In the genomic region with DNA sequence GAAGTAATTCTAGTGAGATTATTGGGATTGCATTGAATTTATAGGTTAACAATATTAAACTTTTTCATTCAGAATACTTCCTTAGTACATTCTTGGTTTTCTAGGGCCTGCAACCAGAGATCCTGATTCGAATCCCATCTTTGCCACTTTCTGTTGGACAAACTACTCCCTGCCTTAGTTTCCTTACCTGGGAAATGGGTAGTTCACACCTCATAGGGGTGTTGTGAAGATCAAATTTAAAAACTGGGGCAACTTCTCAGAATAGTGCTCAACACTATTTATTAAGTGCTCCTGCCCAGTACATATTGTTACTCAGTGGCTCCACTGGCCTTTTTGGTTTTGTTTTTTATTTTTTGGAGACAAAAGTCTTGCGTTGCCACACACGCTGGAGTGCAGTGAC, we compare ENCODE assay signal across 24 cellular contexts. TPM values are rescaled to one million over a fixed set of nuclear protein-coding genes. Genes with fewer than 3 reads are reported as not detected.
DNase-seq lines count a peak whose midpoint lies in the region; ATAC-seq, FAIRE-seq and TF ChIP-seq lines count a peak whose summit lies in the region.
"Had no signal": no experiment of that assay in that cellular context is flagged by ENCODE, and none has a peak within 500 bp of the region (broad histone marks: within the 10 kb centered on the region; RNA-seq: fewer than 3 reads in every experiment).

No MANE protein-coding gene starts in this region.

- no peaks in the 10 kb centered on the region for H3K9me3 Mint-ChIP-seq in activated naive CD8-positive, alpha-beta T cell treated with anti-CD3 and anti-CD28 coated beads for 36 hours
- no peaks in the 10 kb centered on the region for H3K9me3 Mint-ChIP-seq in activated naive CD8-positive, alpha-beta T cell treated with anti-CD3 and anti-CD28 coated beads, Interleukin-2, amount 50 U/mL, for 24 hours
- H3K9me3 Mint-ChIP-seq in T-cell (no peaks in the 10 kb centered on the region), Caco-2 (ENCODE audit: unreplicated experiment) (no peaks in the 10 kb centered on the region)
- H3K9me3 Mint-ChIP-seq: CD8-positive, alpha-beta memory T cell had no signal

- in situ Hi-C loops in K562 (cut with MboI), result no loop called here

- BruUV-seq in K562 (replicated peaks; lab: Mats Ljungman, UMichigan) (no TSS peak), Caco-2 (replicated peaks; lab: Mats Ljungman, UMichigan) (no TSS peak)

- H3K4me3 ChIP-seq in K562 (no peak overlapping the region), Caco-2 (ENCODE audit: low read depth, low read length) (no peak overlapping the region)
- H3K4me3 ChIP-seq: BLaER1 treated with 17β-estradiol and CSF1 and Interleukin-3, amounts not matched to agents 10 nM and 100 nM; Peyer's patch had no signal

- POLR2A ChIA-PET in T-cell (lab: Charles Lee) (interaction anchor here (0.6 to 1.2 kb wide), 5 partner anchors 11 to 518 kb away, joined by 3 to 5 read pairs (median 3); no protein-coding TSS in a partner anchor), K562 (lab: Yijun Ruan, JAX) (no interaction called here), Caco-2 (lab: Charles Lee) (no interaction called here)

- H3K27me3 Mint-ChIP-seq in activated naive CD8-positive, alpha-beta T cell treated with anti-CD3 and anti-CD28 coated beads for 36 hours, result no peaks in the 10 kb centered on the region
- no peaks in the 10 kb centered on the region for H3K27me3 Mint-ChIP-seq in activated naive CD8-positive, alpha-beta T cell treated with anti-CD3 and anti-CD28 coated beads, Interleukin-2, amount 50 U/mL, for 24 hours
- H3K27me3 Mint-ChIP-seq in T-cell (no peaks in the 10 kb centered on the region), Caco-2 (ENCODE audit: insufficient read depth, unreplicated experiment) (no peaks in the 10 kb centered on the region)
- H3K27me3 Mint-ChIP-seq: CD8-positive, alpha-beta memory T cell had no signal

- FAIRE-seq in K562 (lab: Jason Lieb, UNC), result no peak
- FAIRE-seq: GM18507, H54 had no signal

- TF ChIP-seq CTCF in K562 (IDR thresholded peaks at IDR 0.05 in 2 of 3, conservative IDR thresholded peaks at IDR 0.05 in 1 of 3; ENCODE audit: insufficient read depth in 2 of 3, low read depth in 1 of 3, low read length in 3 of 3) (no peak), Caco-2 (IDR thresholded peaks at IDR 0.05; ENCODE audit: insufficient read depth in 1 of 2, low read depth in 1 of 2, low read length in 1 of 2, severe bottlenecking in 1 of 2, unreplicated experiment in 1 of 2) (no peak)

- no peak for ATAC-seq in activated naive CD8-positive, alpha-beta T cell treated with anti-CD3 and anti-CD28 coated beads, Interleukin-2, amount 50 U/mL, for 24 hours
- ATAC-seq in T-cell (replicated peaks in 1 of 4), result no peak
- no peak for ATAC-seq in K562
- no peak for ATAC-seq in GM19455 (IDR thresholded peaks at IDR 0.05; ENCODE audit: unreplicated experiment)

- H3K9me3 ChIP-seq in K562 (replicated peaks; ENCODE audit: control insufficient read depth, insufficient read depth, low read depth, low read length) (no peaks in the 10 kb centered on the region), Caco-2 (no peaks in the 10 kb centered on the region)
- H3K9me3 ChIP-seq: BLaER1 treated with 17β-estradiol and CSF1 and Interleukin-3, amounts not matched to agents 10 nM and 100 nM; Peyer's patch had no signal

- H3K4me2 ChIP-seq in K562 (ENCODE audit: insufficient read depth, low read length), result no peak overlapping the region
- H3K4me2 ChIP-seq: BLaER1 treated with 17β-estradiol and CSF1 and Interleukin-3, amounts not matched to agents 10 nM and 100 nM had no signal

- H3K4me1 ChIP-seq in K562 (replicated peaks in 1 of 2; ENCODE audit: control insufficient read depth in 2 of 2, insufficient read depth in 2 of 2, low read length in 2 of 2), result no peaks in the 10 kb centered on the region
- no peaks in the 10 kb centered on the region for H3K4me1 ChIP-seq in Caco-2
- H3K4me1 ChIP-seq: BLaER1 treated with 17β-estradiol and CSF1 and Interleukin-3, amounts not matched to agents 10 nM and 100 nM; Peyer's patch had no signal

- H3K79me2 ChIP-seq in K562 (ENCODE audit: control insufficient read depth, insufficient read depth, low read length), result no peaks in the 10 kb centered on the region

- H3K27me3 ChIP-seq in K562 (ENCODE audit: control insufficient read depth in 2 of 2, insufficient read depth in 2 of 2, low read length in 2 of 2) (no peaks in the 10 kb centered on the region), Caco-2 (replicated peaks; ENCODE audit: control insufficient read depth, insufficient read depth, low read length) (no peaks in the 10 kb centered on the region)
- H3K27me3 ChIP-seq: BLaER1 treated with 17β-estradiol and CSF1 and Interleukin-3, amounts not matched to agents 10 nM and 100 nM; Peyer's patch had no signal

- TF ChIP-seq POLR2A in K562 (conservative IDR thresholded peaks at IDR 0.05), result no peak

- no peak overlapping the region for H3K4me3 Mint-ChIP-seq in activated naive CD8-positive, alpha-beta T cell treated with anti-CD3 and anti-CD28 coated beads for 36 hours
- no peak overlapping the region for H3K4me3 Mint-ChIP-seq in activated naive CD8-positive, alpha-beta T cell treated with anti-CD3 and anti-CD28 coated beads, Interleukin-2, amount 50 U/mL, for 24 hours
- H3K4me3 Mint-ChIP-seq in T-cell (no peak overlapping the region), Caco-2 (ENCODE audit: unreplicated experiment) (no peak overlapping the region)
- H3K4me3 Mint-ChIP-seq: CD8-positive, alpha-beta memory T cell had no signal

- TF ChIP-seq RAD21 in K562 (CRISPR knock-in tag; conservative IDR thresholded peaks at IDR 0.05 in 1 of 2, IDR thresholded peaks at IDR 0.05 in 1 of 2), result no peak

- H3K36me3 Mint-ChIP-seq in activated naive CD8-positive, alpha-beta T cell treated with anti-CD3 and anti-CD28 coated beads for 36 hours, result peaks cover 47% of the 10 kb centered on the region
- peaks cover 76% of the 10 kb centered on the region for H3K36me3 Mint-ChIP-seq in activated naive CD8-positive, alpha-beta T cell treated with anti-CD3 and anti-CD28 coated beads, Interleukin-2, amount 50 U/mL, for 24 hours (ENCODE audit: low read depth)
- H3K36me3 Mint-ChIP-seq in T-cell (peaks cover 69% of the 10 kb centered on the region), Caco-2 (ENCODE audit: insufficient read depth, unreplicated experiment) (peaks cover 38% of the 10 kb centered on the region)

- H3K4me1 Mint-ChIP-seq in activated naive CD8-positive, alpha-beta T cell treated with anti-CD3 and anti-CD28 coated beads for 36 hours, result peaks cover 16% of the 10 kb centered on the region
- no peaks in the 10 kb centered on the region for H3K4me1 Mint-ChIP-seq in activated naive CD8-positive, alpha-beta T cell treated with anti-CD3 and anti-CD28 coated beads, Interleukin-2, amount 50 U/mL, for 24 hours
- H3K4me1 Mint-ChIP-seq in T-cell (peaks cover 10 to 40% (median 32%) of the 10 kb centered on the region in 3 donors), Caco-2 (ENCODE audit: low read depth, unreplicated experiment) (no peaks in the 10 kb centered on the region)

- H3K27ac Mint-ChIP-seq in activated naive CD8-positive, alpha-beta T cell treated with anti-CD3 and anti-CD28 coated beads for 36 hours, result peak overlapping the region; percentile 34
- no peak overlapping the region for H3K27ac Mint-ChIP-seq in activated naive CD8-positive, alpha-beta T cell treated with anti-CD3 and anti-CD28 coated beads, Interleukin-2, amount 50 U/mL, for 24 hours
- H3K27ac Mint-ChIP-seq in T-cell, result peak overlapping the region; percentile 16 to 61
- H3K27ac Mint-ChIP-seq in Caco-2 (ENCODE audit: unreplicated experiment), result no peak overlapping the region

- H3K36me3 ChIP-seq in K562 (ENCODE audit: control insufficient read depth, insufficient read depth, low read length), result peaks cover 93% of the 10 kb centered on the region
- no peaks in the 10 kb centered on the region; the same call in 1 of the 2 replicates for H3K36me3 ChIP-seq in Caco-2 (ENCODE audit: control insufficient read depth, insufficient read depth, low read length)

- no peak for TF ChIP-seq EP300 in K562 (IDR thresholded peaks at IDR 0.05; ENCODE audit: low read length)

- H2AFZ ChIP-seq in K562 (ENCODE audit: low read depth, low read length), result no peak overlapping the region

- no peaks in the 10 kb centered on the region for H3K9me1 ChIP-seq in K562 (ENCODE audit: control insufficient read depth, insufficient read depth, low read length)

- CTCF ChIA-PET in T-cell (lab: Charles Lee) (interaction anchor here in 1 of 2 donors (0.6 kb wide), 1 partner anchor 18 kb away, joined by 11 read pairs; no protein-coding TSS in a partner anchor), K562 (lab: Yijun Ruan, JAX; ENCODE audit: low intra/inter-chr PET ratio) (no interaction called here), Caco-2 (lab: Charles Lee) (no interaction called here)

- WGBS in K562 (ENCODE audit: insufficient coverage, low coverage, missing lambda C conversion rate), result 64% methylated on average over 3 of the region's 3 CpGs

- intact Hi-C loops in K562 (cut with micrococcal nuclease) (no loop called here), Caco-2 (cut with micrococcal nuclease; ENCODE audit: unreplicated experiment) (no loop called here)

- H4K20me1 ChIP-seq in K562 (replicated peaks; ENCODE audit: control insufficient read depth, insufficient read depth, low read length), result no peaks in the 10 kb centered on the region

- no peak overlapping the region for H3K27ac ChIP-seq in K562 (ENCODE audit: extremely low read depth, low read depth, low read length)
- H3K27ac ChIP-seq: BLaER1 treated with 17β-estradiol and CSF1 and Interleukin-3, amounts not matched to agents 10 nM and 100 nM; HL-60; Peyer's patch had no signal

- no peak overlapping the region for H3K9ac ChIP-seq in K562 (ENCODE audit: insufficient read depth in 1 of 2, low read depth in 2 of 2, low read length in 2 of 2)
- H3K9ac ChIP-seq: BLaER1 treated with 17β-estradiol and CSF1 and Interleukin-3, amounts not matched to agents 10 nM and 100 nM had no signal

- no peak for DNase-seq in activated naive CD8-positive, alpha-beta T cell treated with anti-CD3 and anti-CD28 coated beads for 36 hours
- no peak for DNase-seq in activated naive CD8-positive, alpha-beta T cell treated with anti-CD3 and anti-CD28 coated beads, Interleukin-2, amount 50 U/mL, for 24 hours
- DNase-seq in T-cell (no peak), K562 (ENCODE audit: extremely low read depth in 1 of 4, low spot score in 3 of 4) (no peak), Caco-2 (no peak), OCI-M1 (lab: John Stamatoyannopoulos, UW) (no peak)
- DNase-seq: Calu3; CD8-positive, alpha-beta memory T cell; Karpas-422; NCI-H1092; NCI-H1417 treated with DMSO at 0.1 percent for 48 hours; NCI-H1694 treated with DMSO at 0.1 percent for 48 hours; NCI-H2081 treated with DMSO at 0.1 percent for 48 hours; NCI-H2171; NCI-H226; NCI-H510A; NCI-H69; Peyer's patch; SHP77 treated with DMSO at 0.1 percent for 48 hours had no signal

RNA-seq across cellular contexts. Expression of a gene that starts 43.5 kb away (rescaled TPM):
- 10 to 100 TPM; 85.1 to 97.2 TPM for total RNA-seq in activated naive CD8-positive, alpha-beta T cell treated with anti-CD3 and anti-CD28 coated beads for 36 hours
- total RNA-seq in T-cell, result 100 to 1,000 TPM; 179 to 423 (median 206) TPM
- 142 and 837 TPM in 2 replicates for total RNA-seq in K562 (2011; cell fraction: chromatin; rRNA removed; ENCODE audit: low replicate concordance)
- total RNA-seq in K562 (2011; cell fraction: nucleolus; rRNA removed), result 44.9 and 97.0 TPM in 2 replicates
- 201 and 257 TPM in 2 replicates for total RNA-seq in K562 (2011; cell fraction: nucleoplasm; rRNA removed)
- 68.5 and 83.0 TPM in 2 replicates for total RNA-seq in K562 (2014; rRNA removed)
- total RNA-seq in K562 (2014; rRNA removed; fragmentation: Illumina TruSeq; extraction: Trizol), result 119 and 130 TPM in 2 replicates
- 131 and 144 TPM in 2 replicates for total RNA-seq in K562 (2015; rRNA removed; fragmentation: Illumina TruSeq; extraction: Trizol)
- total RNA-seq in K562 (2021), result 65.2 and 71.1 TPM in 2 replicates
- 71.4 and 72.7 TPM in 2 replicates for polyA plus RNA-seq in K562 (2011; rRNA removed)
- polyA plus RNA-seq in K562 (2011; cell fraction: cytosol; rRNA removed), result 8.8 and 31.4 TPM in 2 replicates
- polyA plus RNA-seq in K562 (2011; cell fraction: nucleus; rRNA removed), result 72.9 and 143 TPM in 2 replicates
- polyA plus RNA-seq in K562 (2012), result 31.5 and 37.2 TPM in 2 replicates
- polyA plus RNA-seq in K562 (2014; fragmentation: Illumina TruSeq; extraction: Trizol), result 64.4 and 76.4 TPM in 2 replicates
- 1 to 10 TPM; 6.3 to 6.6 TPM for polyA plus RNA-seq in K562 (2014; fragmentation: Nextera tagmentation; extraction: Ambion mirVana)
- polyA plus RNA-seq in K562 (2014; rRNA removed), result 48.5 and 58.2 TPM in 2 replicates
- polyA minus RNA-seq in K562 (2011; rRNA and poly(A)+ RNA removed), result 235 and 351 TPM in 2 replicates
- 91.7 and 120 TPM in 2 replicates for polyA minus RNA-seq in K562 (2011; cell fraction: cytosol; rRNA and poly(A)+ RNA removed)
- 163 and 443 TPM in 2 replicates for polyA minus RNA-seq in K562 (2011; cell fraction: nucleus; rRNA and poly(A)+ RNA removed)
- 56.6 and 57.4 TPM in 2 replicates for total RNA-seq in Caco-2 (2022)

Comparison
In these comparisons a context has a peak if more than half of its experiments do, and no peak if none do; other contexts are left out.
1. H3K27ac Mint-ChIP-seq: peak in activated naive CD8-positive, alpha-beta T cell treated with anti-CD3 and anti-CD28 coated beads for 36 hours (single experiment) and T-cell (2 of 2); none in activated naive CD8-positive, alpha-beta T cell treated with anti-CD3 and anti-CD28 coated beads, Interleukin-2, amount 50 U/mL, for 24 hours (single experiment) and Caco-2 (single experiment).
2. POLR2A ChIA-PET loops: an anchor here in T-cell (0.6 to 1.2 kb wide); none called in K562 and Caco-2.